22 cellular contexts compared by ENCODE assay signal in genomic region chr21:38667466-38667865, GRCh38.
"Had no signal": no experiment of that assay in that cellular context is flagged by ENCODE, and none has a peak within 500 bp of the region (broad histone marks: within the 10 kb centered on the region; RNA-seq: fewer than 3 reads in every experiment).

No MANE protein-coding gene starts in this region.

- H3K36me3 ChIP-seq: adrenal gland, WERI-Rb-1 had no signal

- H3K4me1 Mint-ChIP-seq: activated CD4-positive, alpha-beta T cell treated with anti-CD3 and anti-CD28 coated beads for 36 hours; activated naive CD8-positive, alpha-beta T cell treated with anti-CD3 and anti-CD28 coated beads, Interleukin-2, amount 10 ng/mL, durations not matched to agents 7 days and 5 days; T-cell had no signal

- DNase-seq: activated CD4-positive, alpha-beta T cell treated with anti-CD3 and anti-CD28 coated beads, Interleukin-2, amount 50 U/mL, for 1 hour; activated CD8-positive, alpha-beta memory T cell treated with anti-CD3 and anti-CD28 coated beads, Interleukin-2, amount 50 U/mL, for 48 hours; activated CD8-positive, alpha-beta T cell treated with anti-CD3 and anti-CD28 coated beads, Interleukin-2, amount 10 ng/mL, durations not matched to agents 7 days and 5 days; activated naive CD4-positive, alpha-beta T cell treated with anti-CD3 and anti-CD28 coated beads, Interleukin-2, amount 50 U/mL, for 16 hours; activated naive CD8-positive, alpha-beta T cell treated with anti-CD3 and anti-CD28 coated beads, Interleukin-2, amount 10 ng/mL, durations not matched to agents 7 days and 5 days; activated T-cell treated with anti-CD3 and anti-CD28 coated beads, Interleukin-2, amount 50 U/mL, for 1 hour; adrenal gland; anterior cingulate cortex; NCI-H1105 treated with DMSO at 0.1 percent for 48 hours; NCI-H1436 treated with DMSO at 0.1 percent for 48 hours; NCI-H187 treated with DMSO at 0.1 percent for 48 hours; NCI-H2081 treated with DMSO at 0.1 percent for 48 hours; NCI-H446; NCI-H524; PC-9; SHP77 treated with DMSO at 0.1 percent for 48 hours; T-cell; T-helper 2 cell; T1000; WERI-Rb-1 had no signal

- H3K27ac Mint-ChIP-seq: activated CD4-positive, alpha-beta T cell treated with anti-CD3 and anti-CD28 coated beads for 36 hours; activated CD8-positive, alpha-beta T cell treated with anti-CD3 and anti-CD28 coated beads, Interleukin-2, amount 10 ng/mL, durations not matched to agents 7 days and 5 days; activated naive CD8-positive, alpha-beta T cell treated with anti-CD3 and anti-CD28 coated beads, Interleukin-2, amount 10 ng/mL, durations not matched to agents 7 days and 5 days; T-cell had no signal

- ATAC-seq: activated CD4-positive, alpha-beta T cell treated with anti-CD3 and anti-CD28 coated beads for 36 hours; activated CD8-positive, alpha-beta T cell treated with anti-CD3 and anti-CD28 coated beads, Interleukin-2, amount 10 ng/mL, durations not matched to agents 7 days and 5 days; T-cell had no signal

- H3K27ac ChIP-seq: adrenal gland, KMS-11, PC-9, WERI-Rb-1 had no signal

- H3K4me3 ChIP-seq: adrenal gland, PC-9 had no signal

- H3K9me3 Mint-ChIP-seq: activated naive CD8-positive, alpha-beta T cell treated with anti-CD3 and anti-CD28 coated beads, Interleukin-2, amount 10 ng/mL, durations not matched to agents 7 days and 5 days; T-cell had no signal

- H3K4me1 ChIP-seq: adrenal gland had no signal

- H3K4me3 Mint-ChIP-seq: activated CD4-positive, alpha-beta T cell treated with anti-CD3 and anti-CD28 coated beads for 36 hours; activated CD8-positive, alpha-beta T cell treated with anti-CD3 and anti-CD28 coated beads, Interleukin-2, amount 10 ng/mL, durations not matched to agents 7 days and 5 days; activated naive CD8-positive, alpha-beta T cell treated with anti-CD3 and anti-CD28 coated beads, Interleukin-2, amount 10 ng/mL, durations not matched to agents 7 days and 5 days; T-cell had no signal

- H3K36me3 Mint-ChIP-seq: activated naive CD8-positive, alpha-beta T cell treated with anti-CD3 and anti-CD28 coated beads, Interleukin-2, amount 10 ng/mL, durations not matched to agents 7 days and 5 days; T-cell had no signal

- H3K9me3 ChIP-seq: adrenal gland had no signal
